34 cellular contexts compared by ENCODE assay signal in the genomic region with DNA sequence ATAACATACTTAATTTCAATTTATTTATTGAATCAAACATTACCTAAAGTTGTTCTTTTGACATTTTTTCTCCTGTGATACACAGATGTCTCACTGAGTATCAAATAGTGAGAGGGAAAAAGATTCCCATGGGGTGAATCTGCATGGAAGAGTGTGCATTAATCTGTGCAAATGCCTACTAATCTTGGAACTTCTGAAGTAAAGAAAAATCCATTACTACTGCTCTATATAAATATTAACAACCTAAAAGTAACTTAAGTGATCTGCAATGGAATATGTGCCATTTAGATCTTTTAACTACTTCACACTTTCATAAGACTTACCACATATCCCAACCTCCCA.
"Had no signal": no experiment of that assay in that cellular context is flagged by ENCODE, and none has a peak within 500 bp of the region (broad histone marks: within the 10 kb centered on the region; RNA-seq: fewer than 3 reads in every experiment).

No MANE protein-coding gene starts in this region.

- H3K4me3 ChIP-seq: adrenal gland, body of pancreas, breast epithelium had no signal

- H3K36me3 ChIP-seq: adrenal gland, brain microvascular endothelial cell, breast epithelium had no signal

- DNase-seq: activated B cell treated with CpG ODN at 0.5 μM for 24 hours; activated CD4-positive, alpha-beta memory T cell treated with anti-CD3 and anti-CD28 coated beads for 36 hours; activated CD4-positive, alpha-beta T cell treated with anti-CD3 and anti-CD28 coated beads for 4 hours; activated CD4-positive, alpha-beta T cell treated with anti-CD3 and anti-CD28 coated beads, Interleukin-2, amount 10 ng/mL, durations not matched to agents 24 days and 14 days; activated CD4-positive, alpha-beta T cell treated with anti-CD3 and anti-CD28 coated beads, Interleukin-2, amount 50 U/mL, for 1 hour; activated CD4-positive, alpha-beta T cell treated with anti-CD3 and anti-CD28 coated beads, Interleukin-2, amount 50 U/mL, for 4 hours; activated CD4-positive, CD25-positive, alpha-beta regulatory T cell treated with anti-CD3 and anti-CD28 coated beads, Interleukin-2, amount 50 U/mL, for 72 hours; activated CD8-positive, alpha-beta memory T cell treated with anti-CD3 and anti-CD28 coated beads, Interleukin-2, amount 50 U/mL, for 4 hours; activated CD8-positive, alpha-beta T cell treated with anti-CD3 and anti-CD28 coated beads for 36 hours; activated effector memory CD4-positive, alpha-beta T cell treated with anti-CD3 and anti-CD28 coated beads, Interleukin-2, amount 50 U/mL, for 16 hours; activated gamma-delta T cell treated with Interleukin-2 at 50 U/mL for 16 hours; activated naive CD4-positive, alpha-beta T cell; activated naive CD4-positive, alpha-beta T cell treated with anti-CD3 and anti-CD28 coated beads for 36 hours; activated naive CD4-positive, alpha-beta T cell treated with anti-CD3 and anti-CD28 coated beads, Interleukin-2, amount 50 U/mL, for 16 hours; activated naive CD8-positive, alpha-beta T cell treated with anti-CD3 and anti-CD28 coated beads for 36 hours; activated T-cell treated with anti-CD3 and anti-CD28 coated beads for 4 hours; activated T-cell treated with anti-CD3 and anti-CD28 coated beads, Interleukin-2, amount 50 U/mL, for 1 hour; activated T-cell treated with anti-CD3 and anti-CD28 coated beads, Interleukin-2, amount 50 U/mL, for 4 hours; activated T-cell treated with anti-CD3 and anti-CD28 coated beads, Interleukin-2, amount 50 U/mL, for 72 hours; amniotic stem cell; aorta; body of pancreas; brain microvascular endothelial cell; central memory CD4-positive, alpha-beta T cell; T-cell; T-helper 2 cell; T-helper 9 cell had no signal

- H3K36me3 Mint-ChIP-seq: activated naive CD8-positive, alpha-beta T cell treated with anti-CD3 and anti-CD28 coated beads for 36 hours; T-cell had no signal

- H3K4me1 Mint-ChIP-seq: activated B cell treated with CpG ODN at 0.5 μM for 24 hours had no signal

- H3K9me3 ChIP-seq: adrenal gland, body of pancreas, breast epithelium had no signal

- H3K27ac Mint-ChIP-seq: activated B cell treated with CpG ODN at 0.5 μM for 24 hours; activated CD4-positive, alpha-beta memory T cell treated with anti-CD3 and anti-CD28 coated beads for 36 hours; activated CD4-positive, alpha-beta T cell treated with anti-CD3 and anti-CD28 coated beads, Interleukin-2, amount 10 ng/mL, durations not matched to agents 24 days and 14 days; activated CD8-positive, alpha-beta T cell treated with anti-CD3 and anti-CD28 coated beads for 36 hours; activated naive CD4-positive, alpha-beta T cell treated with anti-CD3 and anti-CD28 coated beads for 36 hours; activated naive CD4-positive, alpha-beta T cell treated with anti-CD3 and anti-CD28 coated beads, Interleukin-2, amount 50 U/mL, for 72 hours; activated naive CD8-positive, alpha-beta T cell treated with anti-CD3 and anti-CD28 coated beads for 36 hours; activated T-cell treated with anti-CD3 and anti-CD28 coated beads, Interleukin-2, amount 50 U/mL, for 72 hours; activated T-helper 1 cell treated with anti-CD3 and anti-CD28 coated beads, Interleukin-12 subunit alpha, Interleukin-12 subunit beta, Interleukin-2, Interleukin-4 antibody, amounts not matched to agents 30 ng/mL and 10 ng/mL and 1 ng/mL, durations not matched to agents 14 hours and 24 hours and 36 hours; activated T-helper 17 cell treated with anti-CD3 and anti-CD28 coated beads, Interleukin-2, amount 50 U/mL, for 72 hours; T-cell; T-helper 2 cell treated with Interferon-gamma antibody and Interleukin-4, amounts not matched to agents 5 μg/mL and 100 μg/mL, for 36 hours had no signal

- H3K27ac ChIP-seq: adrenal gland, body of pancreas, brain microvascular endothelial cell, breast epithelium, VCaP had no signal

- H3K4me1 ChIP-seq: body of pancreas, breast epithelium had no signal

- H3K27me3 ChIP-seq: adrenal gland, body of pancreas, brain microvascular endothelial cell, breast epithelium had no signal

- ATAC-seq: activated CD8-positive, alpha-beta T cell treated with anti-CD3 and anti-CD28 coated beads for 36 hours; activated naive CD4-positive, alpha-beta T cell treated with anti-CD3 and anti-CD28 coated beads, Interleukin-2, amount 50 U/mL, for 72 hours; activated T-cell treated with anti-CD3 and anti-CD28 coated beads, Interleukin-2, amount 50 U/mL, for 4 hours; activated T-cell treated with anti-CD3 and anti-CD28 coated beads, Interleukin-2, amount 50 U/mL, for 72 hours; activated T-helper 17 cell treated with anti-CD3 and anti-CD28 coated beads, Interleukin-2, amount 50 U/mL, for 72 hours; body of pancreas; T-cell had no signal

- H3K4me3 Mint-ChIP-seq: activated B cell treated with CpG ODN at 0.5 μM for 24 hours; activated CD4-positive, alpha-beta memory T cell treated with anti-CD3 and anti-CD28 coated beads for 36 hours; activated CD4-positive, alpha-beta T cell treated with anti-CD3 and anti-CD28 coated beads, Interleukin-2, amount 10 ng/mL, durations not matched to agents 24 days and 14 days; activated CD8-positive, alpha-beta T cell treated with anti-CD3 and anti-CD28 coated beads for 36 hours; activated naive CD4-positive, alpha-beta T cell treated with anti-CD3 and anti-CD28 coated beads for 36 hours; activated naive CD8-positive, alpha-beta T cell treated with anti-CD3 and anti-CD28 coated beads for 36 hours; activated T-cell treated with anti-CD3 and anti-CD28 coated beads, Interleukin-2, amount 50 U/mL, for 4 hours; activated T-cell treated with anti-CD3 and anti-CD28 coated beads, Interleukin-2, amount 50 U/mL, for 72 hours; activated T-helper 1 cell treated with anti-CD3 and anti-CD28 coated beads, Interleukin-12 subunit alpha, Interleukin-12 subunit beta, Interleukin-2, Interleukin-4 antibody, amounts not matched to agents 30 ng/mL and 10 ng/mL and 1 ng/mL, durations not matched to agents 14 hours and 24 hours and 36 hours; activated T-helper 17 cell treated with anti-CD3 and anti-CD28 coated beads, Interleukin-2, amount 50 U/mL, for 72 hours; T-cell; T-helper 2 cell treated with Interferon-gamma antibody and Interleukin-4, amounts not matched to agents 5 μg/mL and 100 μg/mL, for 36 hours had no signal

- H3K9me3 Mint-ChIP-seq: activated B cell treated with CpG ODN at 0.5 μM for 24 hours; activated CD4-positive, alpha-beta memory T cell treated with anti-CD3 and anti-CD28 coated beads for 36 hours; activated CD4-positive, alpha-beta T cell treated with anti-CD3 and anti-CD28 coated beads, Interleukin-2, amount 10 ng/mL, durations not matched to agents 24 days and 14 days; activated naive CD4-positive, alpha-beta T cell treated with anti-CD3 and anti-CD28 coated beads for 36 hours; activated naive CD8-positive, alpha-beta T cell treated with anti-CD3 and anti-CD28 coated beads for 36 hours; activated T-helper 1 cell treated with anti-CD3 and anti-CD28 coated beads, Interleukin-12 subunit alpha, Interleukin-12 subunit beta, Interleukin-2, Interleukin-4 antibody, amounts not matched to agents 30 ng/mL and 10 ng/mL and 1 ng/mL, durations not matched to agents 14 hours and 24 hours and 36 hours; activated T-helper 17 cell treated with anti-CD3 and anti-CD28 coated beads, Interleukin-2, amount 50 U/mL, for 72 hours; T-cell; T-helper 2 cell treated with Interferon-gamma antibody and Interleukin-4, amounts not matched to agents 5 μg/mL and 100 μg/mL, for 36 hours had no signal

- H3K27me3 Mint-ChIP-seq: activated B cell treated with CpG ODN at 0.5 μM for 24 hours; activated CD4-positive, alpha-beta memory T cell treated with anti-CD3 and anti-CD28 coated beads for 36 hours; activated CD4-positive, alpha-beta T cell treated with anti-CD3 and anti-CD28 coated beads, Interleukin-2, amount 10 ng/mL, durations not matched to agents 24 days and 14 days; activated CD8-positive, alpha-beta T cell treated with anti-CD3 and anti-CD28 coated beads for 36 hours; activated naive CD8-positive, alpha-beta T cell treated with anti-CD3 and anti-CD28 coated beads for 36 hours; activated T-helper 17 cell treated with anti-CD3 and anti-CD28 coated beads, Interleukin-2, amount 50 U/mL, for 72 hours; T-cell had no signal
